Comparison of ENCODE assay signal across 1 cellular context in the genomic region with DNA sequence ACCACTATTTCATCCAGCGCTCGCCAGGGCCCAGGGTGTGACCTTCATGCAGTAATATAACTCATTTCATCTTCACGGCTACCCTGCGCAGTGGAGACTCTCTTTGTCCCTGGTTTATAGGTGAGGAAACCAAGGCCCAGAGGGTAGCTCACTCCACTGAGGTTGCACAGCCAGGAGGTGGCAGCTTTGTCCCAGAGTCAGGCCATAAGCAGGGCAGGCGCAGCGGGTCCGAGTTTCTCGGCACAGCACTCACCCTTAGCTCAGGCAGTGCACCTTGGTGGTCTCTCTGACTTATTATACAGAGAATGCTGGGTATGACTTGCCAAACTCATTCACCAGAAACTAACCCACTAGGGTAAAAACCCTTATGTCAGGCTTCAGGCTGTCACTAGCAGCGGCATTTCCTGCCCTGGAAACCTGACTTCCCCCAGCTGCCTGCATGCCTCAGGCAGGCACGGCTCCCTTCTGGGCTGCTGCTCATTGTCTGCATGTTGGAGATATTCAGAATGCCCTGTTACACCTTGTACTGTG.
TF ChIP-seq lines count a peak whose summit lies in the region.

No MANE protein-coding gene starts in this region.

TF ChIP-seq in endothelial cell of umbilical vein, 7 proteins besides CTCF, POLR2A, EP300 and RAD21 (continued from another document):
- no peak for TF ChIP-seq GATA2 (IDR thresholded peaks at IDR 0.05; ENCODE audit: insufficient read depth, insufficient read length, low read depth, low read length)
- no peak for TF ChIP-seq JUN (IDR thresholded peaks at IDR 0.05; ENCODE audit: borderline replicate concordance, insufficient read depth, insufficient read length, low read depth)
- TF ChIP-seq MYC (IDR thresholded peaks at IDR 0.05; ENCODE audit: low read depth, low read length) = no peak
- no peak for TF ChIP-seq POLR2AphosphoS5 (IDR thresholded peaks at IDR 0.05; ENCODE audit: insufficient read depth, low read depth, low read length)
- TF ChIP-seq, protein P1, sequence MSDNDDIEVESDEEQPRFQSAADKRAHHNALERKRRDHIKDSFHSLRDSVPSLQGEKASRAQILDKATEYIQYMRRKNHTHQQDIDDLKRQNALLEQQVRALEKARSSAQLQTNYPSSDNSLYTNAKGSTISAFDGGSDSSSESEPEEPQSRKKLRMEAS (IDR thresholded peaks at IDR 0.05; ENCODE audit: insufficient read depth, insufficient read length) = no peak
- TF ChIP-seq FOS (IDR thresholded peaks at IDR 0.05; ENCODE audit: borderline replicate concordance, insufficient read depth, low read length) = no peak
